In genomic region chr10:299969-300368, GRCh38 we compare ENCODE assay signal across 25 cellular contexts.
DNase-seq lines count a peak whose midpoint lies in the region; ATAC-seq, FAIRE-seq and TF ChIP-seq lines count a peak whose summit lies in the region.
"Had no signal": no experiment of that assay in that cellular context is flagged by ENCODE, and none has a peak within 500 bp of the region (broad histone marks: within the 10 kb centered on the region; RNA-seq: fewer than 3 reads in every experiment).

No MANE protein-coding gene starts in this region.

- no peak for DNase-seq in GM12891 (ENCODE audit: insufficient read length, low spot score)
- no peak for DNase-seq in activated B cell treated with CpG ODN at 0.5 μM for 24 hours
- DNase-seq in SHP77 treated with DMSO at 0.1 percent for 48 hours (lab: John Stamatoyannopoulos, UW), result no peak
- no peak for DNase-seq in RCC 7860 (ENCODE audit: low spot score)
- no peak for DNase-seq in kidney glomerular epithelial cell (lab: John Stamatoyannopoulos, UW)
- no peak for DNase-seq in brain microvascular endothelial cell
- DNase-seq: CD4-positive, alpha-beta memory T cell; DMS53; endodermal cell; NCI-H1436 treated with DMSO at 0.1 percent for 48 hours; NCI-H2171; NCI-H526; T-helper 2 cell; thyroid gland; WERI-Rb-1 had no signal

- no peak overlapping the region for H3K4me3 ChIP-seq in brain microvascular endothelial cell (ENCODE audit: low read depth, low read length)
- H3K4me3 ChIP-seq: lung, SJSA1, thyroid gland had no signal

- no peak for TF ChIP-seq POLR2A in GM12891 (IDR thresholded peaks at IDR 0.05; ENCODE audit: low read depth, low read length)

- in situ Hi-C loops in brain microvascular endothelial cell (cut with HindIII; ENCODE audit: low pct_ligation_motif_present, low sequenced_read_pairs), result no loop called here

- CTCF ChIA-PET in activated B cell treated with CpG ODN at 0.5 μM for 24 hours (lab: Charles Lee), result no interaction called here

- H3K27me3 ChIP-seq in brain microvascular endothelial cell (replicated peaks), result no peaks in the 10 kb centered on the region
- H3K27me3 ChIP-seq: SJSA1, thyroid gland had no signal

- ATAC-seq in GM21367 (IDR thresholded peaks at IDR 0.05; ENCODE audit: unreplicated experiment) (peak; percentile 86), HG02885 (IDR thresholded peaks at IDR 0.05; ENCODE audit: poor library complexity, unreplicated experiment) (peak; percentile 74), activated B cell treated with CpG ODN at 0.5 μM for 24 hours (ENCODE audit: low read depth) (peak; percentile 88)

- peak overlapping the region; percentile 81 for H3K4me3 Mint-ChIP-seq in activated B cell treated with CpG ODN at 0.5 μM for 24 hours
- H3K4me3 Mint-ChIP-seq: activated naive CD8-positive, alpha-beta T cell; brain; endodermal cell had no signal

- POLR2A ChIA-PET in activated B cell treated with CpG ODN at 0.5 μM for 24 hours (lab: Charles Lee), result interaction anchor here (0.6 to 1.2 kb wide), 2 partner anchors 19 to 33 kb away, joined by 3 read pairs; no protein-coding TSS in a partner anchor

- H3K36me3 ChIP-seq in brain microvascular endothelial cell (replicated peaks), result no peaks in the 10 kb centered on the region
- H3K36me3 ChIP-seq: thyroid gland, WERI-Rb-1 had no signal

- H3K27ac Mint-ChIP-seq in activated B cell treated with CpG ODN at 0.5 μM for 24 hours, result peak overlapping the region; percentile 79
- H3K27ac Mint-ChIP-seq: activated naive CD8-positive, alpha-beta T cell; endodermal cell had no signal

- FAIRE-seq in GM12891 (lab: Jason Lieb, UNC), result peak; percentile 80
- no peak for FAIRE-seq in RCC 7860 (lab: Jason Lieb, UNC)
- FAIRE-seq: colon, GM18507, islet of Langerhans had no signal

- H3K27me3 Mint-ChIP-seq in activated B cell treated with CpG ODN at 0.5 μM for 24 hours, result no peaks in the 10 kb centered on the region
- H3K27me3 Mint-ChIP-seq: activated naive CD8-positive, alpha-beta T cell; CD4-positive, alpha-beta memory T cell had no signal

- no peaks in the 10 kb centered on the region for H3K36me3 Mint-ChIP-seq in activated B cell treated with CpG ODN at 0.5 μM for 24 hours (ENCODE audit: low read depth)

- TF ChIP-seq CTCF in activated B cell treated with CpG ODN at 0.5 μM for 24 hours (IDR thresholded peaks at IDR 0.05) (no peak), brain microvascular endothelial cell (IDR thresholded peaks at IDR 0.05; ENCODE audit: low read depth, low read length, missing control alignments) (no peak)

- H3K4me1 Mint-ChIP-seq in activated B cell treated with CpG ODN at 0.5 μM for 24 hours, result peaks cover 43% of the 10 kb centered on the region
- H3K4me1 Mint-ChIP-seq: endodermal cell had no signal

- H3K27ac ChIP-seq in brain microvascular endothelial cell, result no peak overlapping the region
- H3K27ac ChIP-seq: HL-60, SJSA1, thyroid gland, WERI-Rb-1 had no signal

- intact Hi-C loops in activated B cell treated with CpG ODN at 0.5 μM for 24 hours (cut with micrococcal nuclease), result loop anchor here (1.0 kb wide), 2 partner anchors 16 to 17 kb away; no protein-coding TSS in a partner anchor

- peaks cover 3% of the 10 kb centered on the region for H3K9me3 Mint-ChIP-seq in activated B cell treated with CpG ODN at 0.5 μM for 24 hours
- H3K9me3 Mint-ChIP-seq: brain, endodermal cell had no signal

TF ChIP-seq in GM12891, 5 proteins besides CTCF, POLR2A, EP300 and RAD21:
- peak; percentile 73 for TF ChIP-seq SPI1 (IDR thresholded peaks at IDR 0.05; ENCODE audit: low read depth, low read length)
- no peak for TF ChIP-seq TAF1 (IDR thresholded peaks at IDR 0.05; ENCODE audit: low read depth, low read length)
